12 cellular contexts compared by ENCODE assay signal in genomic region chr9:38689678-38690077, GRCh38. TPM values are rescaled to one million over a fixed set of nuclear protein-coding genes. Genes with fewer than 3 reads are reported as not detected.
DNase-seq lines count a peak whose midpoint lies in the region; ATAC-seq and TF ChIP-seq lines count a peak whose summit lies in the region.
"Had no signal": no experiment of that assay in that cellular context is flagged by ENCODE, and none has a peak within 500 bp of the region (broad histone marks: within the 10 kb centered on the region; RNA-seq: fewer than 3 reads in every experiment).

No MANE protein-coding gene starts in this region.

- ATAC-seq in GM21576 (IDR thresholded peaks at IDR 0.05; ENCODE audit: unreplicated experiment) (no peak), aorta (ENCODE audit: low FRiP score) (no peak)

- H2AFZ ChIP-seq in fibroblast of lung (ENCODE audit: low read length): no peak overlapping the region

- H3K4me1 ChIP-seq in HAP-1: peaks cover 35% of the 10 kb centered on the region
- H3K4me1 ChIP-seq in fibroblast of lung (ENCODE audit: control insufficient read depth, extremely low read depth, insufficient read depth, low read length): no peaks in the 10 kb centered on the region
- no peaks in the 10 kb centered on the region for H3K4me1 ChIP-seq in aorta (ENCODE audit: control insufficient read depth in 1 of 2, insufficient read depth in 2 of 2, low read length in 2 of 2)

- no peak overlapping the region for H3K9ac ChIP-seq in fibroblast of lung (ENCODE audit: insufficient read depth, low read length)

- no peak for TF ChIP-seq CTCF in fibroblast of lung (conservative IDR thresholded peaks at IDR 0.05 in 1 of 2, IDR thresholded peaks at IDR 0.05 in 1 of 2; ENCODE audit: low read depth in 1 of 2, low read length in 2 of 2)
- TF ChIP-seq CTCF in progenitor cell of endocrine pancreas (IDR thresholded peaks at IDR 0.05; ENCODE audit: unreplicated experiment): no peak
- no peak for TF ChIP-seq CTCF in brain microvascular endothelial cell (IDR thresholded peaks at IDR 0.05; ENCODE audit: low read depth, low read length, missing control alignments)

- DNase-seq in HAP-1 (ENCODE audit: low spot score in 2 of 2) (peak; percentile 87 to 92), NCI-H510A (lab: John Stamatoyannopoulos, UW) (peak; percentile 18), fibroblast of lung (ENCODE audit: low read depth in 2 of 2) (peak; percentile 11 to 37), progenitor cell of endocrine pancreas (ENCODE audit: low spot score, unreplicated experiment) (no peak), SIG-M5 (lab: John Stamatoyannopoulos, UW) (no peak), brain microvascular endothelial cell (no peak), aorta (no peak)
- DNase-seq: activated effector memory CD4-positive, alpha-beta T cell treated with Interleukin-2 at 50 U/mL for 16 hours; GOT3; stimulated activated naive CD4-positive, alpha-beta T cell had no signal

- no peaks in the 10 kb centered on the region for H3K9me3 Mint-ChIP-seq in progenitor cell of endocrine pancreas (ENCODE audit: low read depth)

- peak overlapping the region; percentile 21 for H3K27ac Mint-ChIP-seq in progenitor cell of endocrine pancreas

- WGBS in aorta, 2 donors: 31 to 33% methylated on average over 5 of the region's 5 CpGs

- H3K9me3 ChIP-seq in HAP-1 (no peaks in the 10 kb centered on the region), fibroblast of lung (ENCODE audit: control insufficient read depth, insufficient read depth, low read depth, low read length) (no peaks in the 10 kb centered on the region), aorta (ENCODE audit: control insufficient read depth, low read length) (no peaks in the 10 kb centered on the region)

- no peaks in the 10 kb centered on the region for H3K79me2 ChIP-seq in fibroblast of lung (ENCODE audit: control insufficient read depth, insufficient read depth, low read length)

- no peaks in the 10 kb centered on the region for H3K36me3 Mint-ChIP-seq in progenitor cell of endocrine pancreas (ENCODE audit: insufficient read depth)

- H4K20me1 ChIP-seq in fibroblast of lung (ENCODE audit: control insufficient read depth, extremely low read depth, insufficient read depth, low read length): no peaks in the 10 kb centered on the region

- H3K27ac ChIP-seq in fibroblast of lung (ENCODE audit: insufficient read depth, low read length) (no peak overlapping the region), brain microvascular endothelial cell (no peak overlapping the region), aorta (ENCODE audit: low read depth in 1 of 2, low read length in 2 of 2) (no peak overlapping the region)

- H3K4me3 ChIP-seq in HAP-1 (no peak overlapping the region), fibroblast of lung (replicated peaks in 1 of 4; ENCODE audit: control extremely low read depth in 1 of 4, insufficient read depth in 1 of 4, low read depth in 3 of 4, low read length in 4 of 4) (no peak overlapping the region), brain microvascular endothelial cell (ENCODE audit: low read depth, low read length) (no peak overlapping the region), aorta (ENCODE audit: low read length in 2 of 2) (no peak overlapping the region)

- intact Hi-C loops in aorta (cut with DNase I): no loop called here

- in situ Hi-C loops in HAP-1 (cut with MboI; ENCODE audit: low sequenced_read_pairs) (loop anchor here (5.0 to 25.0 kb wide), 2 partner anchors 53 to 777 kb away; partner anchors contain the start of gene SLC25A51), brain microvascular endothelial cell (cut with HindIII; ENCODE audit: low pct_ligation_motif_present, low sequenced_read_pairs) (no loop called here)

- H3K36me3 ChIP-seq in HAP-1 (replicated peaks): no peaks in the 10 kb centered on the region
- H3K36me3 ChIP-seq in fibroblast of lung (ENCODE audit: control insufficient read depth, insufficient read depth, low read length): no peaks in the 10 kb centered on the region
- no peaks in the 10 kb centered on the region for H3K36me3 ChIP-seq in brain microvascular endothelial cell (replicated peaks)
- H3K36me3 ChIP-seq in aorta (ENCODE audit: control insufficient read depth in 1 of 2, insufficient read depth in 2 of 2, low read length in 1 of 2): no peaks in the 10 kb centered on the region

- H3K4me1 Mint-ChIP-seq in progenitor cell of endocrine pancreas (ENCODE audit: low read depth): peaks cover 13% of the 10 kb centered on the region

- H3K4me3 Mint-ChIP-seq in progenitor cell of endocrine pancreas (ENCODE audit: low read depth): no peak overlapping the region

- H3K27me3 ChIP-seq in HAP-1 (ENCODE audit: low read depth) (no peaks in the 10 kb centered on the region), fibroblast of lung (ENCODE audit: control insufficient read depth, insufficient read depth, low read length) (no peaks in the 10 kb centered on the region), brain microvascular endothelial cell (replicated peaks) (no peaks in the 10 kb centered on the region), aorta (ENCODE audit: control insufficient read depth in 1 of 2, insufficient read depth in 2 of 2, low read length in 1 of 2) (no peaks in the 10 kb centered on the region)

- H3K27me3 Mint-ChIP-seq in progenitor cell of endocrine pancreas: peaks cover 18% of the 10 kb centered on the region

- no peak overlapping the region for H3K4me2 ChIP-seq in fibroblast of lung (ENCODE audit: extremely low read depth, insufficient read depth, low read length)

RNA-seq across cellular contexts. Expression of gene FAM240B, which starts 30.3 kb away (rescaled TPM):
- total RNA-seq in fibroblast of lung: not detected in 2 replicates
- not detected in 2 replicates for polyA plus RNA-seq in fibroblast of lung
- polyA plus RNA-seq in fibroblast of lung (2012): not detected in 2 replicates
- not detected in 2 replicates for polyA minus RNA-seq in fibroblast of lung (ENCODE audit: low replicate concordance)
- not detected in 2 replicates for total RNA-seq in progenitor cell of endocrine pancreas
- not detected for total RNA-seq in aorta
- not detected for polyA plus RNA-seq in aorta
- total RNA-seq: renal cortical epithelial cell had no signal

Comparison
In these comparisons a context has a peak if more than half of its experiments do, and no peak if none do; other contexts are left out.
1. DNase-seq: peak in HAP-1 (2 of 2), NCI-H510A (single experiment) and fibroblast of lung (2 of 2); none in progenitor cell of endocrine pancreas (single experiment), SIG-M5 (single experiment), brain microvascular endothelial cell (single experiment) and aorta (0 of 2).